ENCODE assay signal across 15 cellular contexts in genomic region chr13:113969973-113970611, GRCh38. TPM values are rescaled to one million over a fixed set of nuclear protein-coding genes. Genes with fewer than 3 reads are reported as not detected.
DNase-seq lines count a peak whose midpoint lies in the region; ATAC-seq, FAIRE-seq and TF ChIP-seq lines count a peak whose summit lies in the region.
"Had no signal": no experiment of that assay in that cellular context is flagged by ENCODE, and none has a peak within 500 bp of the region (broad histone marks: within the 10 kb centered on the region; RNA-seq: fewer than 3 reads in every experiment).

No MANE protein-coding gene starts in this region.

- no peak overlapping the region for H3K23ac ChIP-seq in IMR-90 (ENCODE audit: low read depth, low read length)

- no peak overlapping the region for H3K27ac ChIP-seq in IMR-90 (ENCODE audit: insufficient read depth, low read length)
- H3K27ac ChIP-seq in mammary epithelial cell (ENCODE audit: insufficient read depth, low read depth, low read length) = no peak overlapping the region
- H3K27ac ChIP-seq in kidney (ENCODE audit: low read depth in 2 of 2, low read length in 2 of 2) = no peak overlapping the region
- H3K27ac ChIP-seq in spleen = no peak overlapping the region
- no peak overlapping the region for H3K27ac ChIP-seq in SJCRH30
- peak overlapping the region in 1 of 2 donors; percentile 48 for H3K27ac ChIP-seq in ascending aorta

- TF ChIP-seq RAD21 in IMR-90 (IDR thresholded peaks at IDR 0.05; ENCODE audit: low read length) = no peak

- H3K9ac ChIP-seq in IMR-90 (ENCODE audit: low read depth, low read length) (no peak overlapping the region), mammary epithelial cell (ENCODE audit: insufficient read depth, low read length) (no peak overlapping the region), kidney (ENCODE audit: low read length in 2 of 2) (no peak overlapping the region)

- peaks cover 11 to 58% of the 10 kb centered on the region in 2 experiments; a peak in 3 of 4 replicates for H3K79me1 ChIP-seq in IMR-90 (ENCODE audit: low read depth in 1 of 2, low read length in 2 of 2)

- H2BK15ac ChIP-seq in IMR-90 (ENCODE audit: low read depth, low read length) = no peak overlapping the region

- TF ChIP-seq CTCF in IMR-90 (conservative IDR thresholded peaks at IDR 0.05; ENCODE audit: low read depth, low read length) (no peak), mammary epithelial cell (conservative IDR thresholded peaks at IDR 0.05 in 1 of 2, IDR thresholded peaks at IDR 0.05 in 1 of 2; ENCODE audit: extremely low read depth in 1 of 2, insufficient read depth in 1 of 2, low read depth in 1 of 2, low read length in 2 of 2) (no peak), kidney (IDR thresholded peaks at IDR 0.05; ENCODE audit: borderline replicate concordance, extremely low read depth, insufficient read depth) (no peak), spleen (IDR thresholded peaks at IDR 0.05 in 8 of 11, conservative IDR thresholded peaks at IDR 0.05 in 3 of 11) (no peak), ascending aorta (IDR thresholded peaks at IDR 0.05) (no peak)

- no peak overlapping the region for H4K91ac ChIP-seq in IMR-90 (ENCODE audit: insufficient read depth, low read depth, low read length)

- H2AK5ac ChIP-seq in IMR-90 (ENCODE audit: low read depth, low read length) = no peak overlapping the region

- no peak overlapping the region for H2BK20ac ChIP-seq in IMR-90 (ENCODE audit: low read depth, low read length)

- CTCF ChIA-PET in IMR-90 (lab: Yijun Ruan, JAX) (no interaction called here), mammary epithelial cell (lab: Charles Lee; ENCODE audit: low non-redundant PET) (no interaction called here)

- DNase-seq in IMR-90 (no peak), mammary epithelial cell (peak; percentile 51), kidney (peak; percentile 79), spleen (peak; percentile 59), SJCRH30 (no peak), ascending aorta (ENCODE audit: low spot score in 2 of 2) (no peak)
- no peak for DNase-seq in activated T-helper 1 cell treated with anti-CD3 and anti-CD28 coated beads, Interleukin-12 subunit alpha, Interleukin-12 subunit beta, Interleukin-2, Interleukin-4 antibody, amounts not matched to agents 30 ng/mL and 10 ng/mL and 1 ng/mL, durations not matched to agents 14 hours and 24 hours and 36 hours (ENCODE audit: low spot score)
- DNase-seq: AML-193, DMS153, NCI-H446 had no signal

- H3K36me3 ChIP-seq in IMR-90 (ENCODE audit: control insufficient read depth, insufficient read depth, low read length) = peaks cover 44% of the 10 kb centered on the region
- H3K36me3 ChIP-seq in mammary epithelial cell (ENCODE audit: insufficient read depth, low read length) = no peaks in the 10 kb centered on the region
- no peaks in the 10 kb centered on the region for H3K36me3 ChIP-seq in kidney (ENCODE audit: control insufficient read depth in 1 of 2, insufficient read depth in 2 of 2, low read length in 2 of 2)
- peaks cover 0 to 62% (median 12%) of the 10 kb centered on the region in 6 donors for H3K36me3 ChIP-seq in spleen
- no peaks in the 10 kb centered on the region; the same call in 1 of the 2 replicates for H3K36me3 ChIP-seq in SJCRH30
- H3K36me3 ChIP-seq in ascending aorta = peaks cover 18 to 19% of the 10 kb centered on the region in 2 donors

- no peak overlapping the region for H3K18ac ChIP-seq in IMR-90 (ENCODE audit: low read depth, low read length)

- H4K8ac ChIP-seq in IMR-90 (ENCODE audit: low read depth in 2 of 2, low read length in 2 of 2) = no peak overlapping the region

- FAIRE-seq in kidney (lab: Jason Lieb, UNC) = no peak
- FAIRE-seq: astrocyte, RCC 7860 had no signal

- H3K14ac ChIP-seq in IMR-90 (replicated peaks; ENCODE audit: low read depth, low read length) = no peak overlapping the region

- H3K4me3 Mint-ChIP-seq in activated T-helper 1 cell treated with anti-CD3 and anti-CD28 coated beads, Interleukin-12 subunit alpha, Interleukin-12 subunit beta, Interleukin-2, Interleukin-4 antibody, amounts not matched to agents 30 ng/mL and 10 ng/mL and 1 ng/mL, durations not matched to agents 14 hours and 24 hours and 36 hours = no peak overlapping the region
- H3K4me3 Mint-ChIP-seq: activated T-helper 17 cell treated with anti-CD3 and anti-CD28 coated beads, Interleukin-2, amount 50 U/mL, for 72 hours; T-helper 1 cell treated with Interleukin-12 subunit alpha and Interleukin-12 subunit beta and Interleukin-4 antibody, amounts not matched to agents 30 μg/mL and 1 μg/mL, for 36 hours had no signal

- BruUV-seq in IMR-90 (replicated peaks; lab: Mats Ljungman, UMichigan) = no TSS peak
- no TSS peak for BruUV-seq in mammary epithelial cell (replicated peaks; lab: Mats Ljungman, UMichigan)

- H2BK5ac ChIP-seq in IMR-90 (ENCODE audit: low read depth, low read length, poor library complexity, severe bottlenecking) = no peak overlapping the region

- no peak overlapping the region for H3K4me2 ChIP-seq in IMR-90 (ENCODE audit: low read depth, low read length)
- peak overlapping the region; percentile 69 for H3K4me2 ChIP-seq in mammary epithelial cell (ENCODE audit: insufficient read depth, low read depth, low read length)

- H3K36me3 Mint-ChIP-seq in activated T-helper 1 cell treated with anti-CD3 and anti-CD28 coated beads, Interleukin-12 subunit alpha, Interleukin-12 subunit beta, Interleukin-2, Interleukin-4 antibody, amounts not matched to agents 30 ng/mL and 10 ng/mL and 1 ng/mL, durations not matched to agents 14 hours and 24 hours and 36 hours (ENCODE audit: low read depth) = peaks cover 10% of the 10 kb centered on the region

- 96% methylated on average over 11 of the region's 20 CpGs; no CpG with 5 or more reads in 1 of the 2 experiments for WGBS in IMR-90 (ENCODE audit: extremely low coverage in 2 of 2, insufficient read length in 1 of 2), 2 experiments
- WGBS in mammary epithelial cell (ENCODE audit: low coverage, missing lambda C conversion rate) = 14% methylated on average over 9 of the region's 20 CpGs
- WGBS in spleen, 5 donors = 93 to 97% (median 94%) methylated on average over 20 of the region's 20 CpGs

- no peak for ATAC-seq in IMR-90 (ENCODE audit: low read depth)
- no peak for ATAC-seq in HG02763 (IDR thresholded peaks at IDR 0.05; ENCODE audit: unreplicated experiment)
- ATAC-seq: activated T-helper 17 cell treated with anti-CD3 and anti-CD28 coated beads, Interleukin-2, amount 50 U/mL, for 72 hours had no signal

- no peaks in the 10 kb centered on the region for H3K27me3 Mint-ChIP-seq in activated T-helper 1 cell treated with anti-CD3 and anti-CD28 coated beads, Interleukin-12 subunit alpha, Interleukin-12 subunit beta, Interleukin-2, Interleukin-4 antibody, amounts not matched to agents 30 ng/mL and 10 ng/mL and 1 ng/mL, durations not matched to agents 14 hours and 24 hours and 36 hours (ENCODE audit: insufficient read depth)
- H3K27me3 Mint-ChIP-seq: activated T-helper 17 cell treated with anti-CD3 and anti-CD28 coated beads, Interleukin-2, amount 50 U/mL, for 72 hours had no signal

- H3K9me1 ChIP-seq in IMR-90 (ENCODE audit: insufficient read depth, low read length) = peaks cover 9% of the 10 kb centered on the region; the same call in 1 of the 2 replicates

- H3K4ac ChIP-seq in IMR-90 (ENCODE audit: low read depth, low read length) = no peak overlapping the region

- H2BK120ac ChIP-seq in IMR-90 (ENCODE audit: low read depth, low read length) = no peak overlapping the region

- H3K79me2 ChIP-seq in mammary epithelial cell (ENCODE audit: insufficient read depth, low read length) = no peaks in the 10 kb centered on the region

- H3K27me3 ChIP-seq in IMR-90 (ENCODE audit: control insufficient read depth, insufficient read depth, low read length) (no peaks in the 10 kb centered on the region), mammary epithelial cell (ENCODE audit: insufficient read depth, low read length) (no peaks in the 10 kb centered on the region), spleen (replicated peaks in 1 of 7) (no peaks in the 10 kb centered on the region), SJCRH30 (no peaks in the 10 kb centered on the region), ascending aorta (no peaks in the 10 kb centered on the region)

- no peak overlapping the region for H3K27ac Mint-ChIP-seq in activated T-helper 1 cell treated with anti-CD3 and anti-CD28 coated beads, Interleukin-12 subunit alpha, Interleukin-12 subunit beta, Interleukin-2, Interleukin-4 antibody, amounts not matched to agents 30 ng/mL and 10 ng/mL and 1 ng/mL, durations not matched to agents 14 hours and 24 hours and 36 hours
- H3K27ac Mint-ChIP-seq: activated T-helper 17 cell treated with anti-CD3 and anti-CD28 coated beads, Interleukin-2, amount 50 U/mL, for 72 hours; T-helper 1 cell treated with Interleukin-12 subunit alpha and Interleukin-12 subunit beta and Interleukin-4 antibody, amounts not matched to agents 30 μg/mL and 1 μg/mL, for 36 hours had no signal

- no peak overlapping the region for H3K56ac ChIP-seq in IMR-90 (ENCODE audit: extremely low read depth, insufficient read depth, low read length)

- peaks cover 7% of the 10 kb centered on the region; the same call in 1 of the 2 replicates for H4K20me1 ChIP-seq in IMR-90 (ENCODE audit: insufficient read depth, low read length)
- H4K20me1 ChIP-seq in mammary epithelial cell (ENCODE audit: insufficient read depth, low read length) = no peaks in the 10 kb centered on the region

- in situ Hi-C loops in IMR-90 (cut with MboI; ENCODE audit: low sequenced_read_pairs) = no loop called here
- in situ Hi-C loops in mammary epithelial cell (cut with MboI; ENCODE audit: low sequenced_read_pairs in 2 of 2) = no loop called here

- no peaks in the 10 kb centered on the region for H3K4me1 Mint-ChIP-seq in activated T-helper 1 cell treated with anti-CD3 and anti-CD28 coated beads, Interleukin-12 subunit alpha, Interleukin-12 subunit beta, Interleukin-2, Interleukin-4 antibody, amounts not matched to agents 30 ng/mL and 10 ng/mL and 1 ng/mL, durations not matched to agents 14 hours and 24 hours and 36 hours (ENCODE audit: low read depth)
- H3K4me1 Mint-ChIP-seq: activated T-helper 17 cell treated with anti-CD3 and anti-CD28 coated beads, Interleukin-2, amount 50 U/mL, for 72 hours had no signal

- peak overlapping the region; percentile 2 for H2AK9ac ChIP-seq in IMR-90 (replicated peaks; ENCODE audit: low read depth, low read length, poor library complexity)

- H3K9me3 Mint-ChIP-seq in activated T-helper 1 cell treated with anti-CD3 and anti-CD28 coated beads, Interleukin-12 subunit alpha, Interleukin-12 subunit beta, Interleukin-2, Interleukin-4 antibody, amounts not matched to agents 30 ng/mL and 10 ng/mL and 1 ng/mL, durations not matched to agents 14 hours and 24 hours and 36 hours = no peaks in the 10 kb centered on the region
- H3K9me3 Mint-ChIP-seq: activated T-helper 17 cell treated with anti-CD3 and anti-CD28 coated beads, Interleukin-2, amount 50 U/mL, for 72 hours; T-helper 1 cell treated with Interleukin-12 subunit alpha and Interleukin-12 subunit beta and Interleukin-4 antibody, amounts not matched to agents 30 μg/mL and 1 μg/mL, for 36 hours had no signal

- H3K9me3 ChIP-seq in IMR-90 (ENCODE audit: control insufficient read depth, insufficient read depth, low read length) (no peaks in the 10 kb centered on the region), mammary epithelial cell (replicated peaks; ENCODE audit: insufficient read depth, low read length) (no peaks in the 10 kb centered on the region), kidney (ENCODE audit: control insufficient read depth in 1 of 2, low read length in 2 of 2) (no peaks in the 10 kb centered on the region), spleen (no peaks in the 10 kb centered on the region), SJCRH30 (replicated peaks) (peaks cover 3% of the 10 kb centered on the region; the same call in 1 of the 2 replicates), ascending aorta (no peaks in the 10 kb centered on the region)

- TF ChIP-seq POLR2A in IMR-90 (IDR thresholded peaks at IDR 0.05; ENCODE audit: low read depth, low read length) (no peak), spleen (IDR thresholded peaks at IDR 0.05) (no peak)

- POLR2A ChIA-PET in IMR-90 (lab: Charles Lee; ENCODE audit: unreplicated experiment) = no interaction called here

- intact Hi-C loops in IMR-90 (cut with micrococcal nuclease) = no loop called here
- intact Hi-C loops in mammary epithelial cell (cut with micrococcal nuclease) = no loop called here
- intact Hi-C loops in kidney (cut with DNase I) = no loop called here
- intact Hi-C loops in spleen (cut with DNase I; ENCODE audit: low total_unique reads) = no loop called here
- intact Hi-C loops in activated T-helper 1 cell treated with anti-CD3 and anti-CD28 coated beads, Interleukin-12 subunit alpha, Interleukin-12 subunit beta, Interleukin-2, Interleukin-4 antibody, amounts not matched to agents 30 ng/mL and 10 ng/mL and 1 ng/mL, durations not matched to agents 14 hours and 24 hours and 36 hours (cut with micrococcal nuclease) = no loop called here
- intact Hi-C loops in ascending aorta (cut with DNase I) = loop anchor here (10.0 kb wide), 1 partner anchor 165 kb away; the partner anchor contains the start of gene RASA3

- H3K4me1 ChIP-seq in IMR-90 (ENCODE audit: control insufficient read depth, insufficient read depth, low read length) = peaks cover 2% of the 10 kb centered on the region
- peaks cover 21% of the 10 kb centered on the region for H3K4me1 ChIP-seq in mammary epithelial cell (ENCODE audit: insufficient read depth, low read length)
- H3K4me1 ChIP-seq in kidney (ENCODE audit: control insufficient read depth in 1 of 2, insufficient read depth in 1 of 2, low read depth in 1 of 2, low read length in 2 of 2) = no peaks in the 10 kb centered on the region
- H3K4me1 ChIP-seq in spleen = peaks cover 0 to 7% (median 0%) of the 10 kb centered on the region in 6 donors
- H3K4me1 ChIP-seq in SJCRH30 = no peaks in the 10 kb centered on the region
- H3K4me1 ChIP-seq in ascending aorta = peaks cover 6 to 11% of the 10 kb centered on the region in 2 donors

- H2AFZ ChIP-seq in IMR-90 (replicated peaks; ENCODE audit: low read length, poor library complexity) (no peak overlapping the region), mammary epithelial cell (ENCODE audit: low read depth, low read length) (peak overlapping the region; percentile 58)

- no peak overlapping the region for H4K5ac ChIP-seq in IMR-90 (ENCODE audit: low read depth, low read length)

- dilution Hi-C loops in IMR-90 (cut with HindIII; ENCODE audit: low sequenced_read_pairs, unreplicated experiment) = no loop called here
- dilution Hi-C loops in mammary epithelial cell (cut with HindIII; ENCODE audit: low sequenced_read_pairs) = loop anchor here (5.0 kb wide), 2 partner anchors 42 to 87 kb away; no protein-coding TSS in a partner anchor

- H3K4me3 ChIP-seq in IMR-90 (ENCODE audit: insufficient read depth, low read depth, low read length) (no peak overlapping the region), mammary epithelial cell (replicated peaks in 1 of 3; ENCODE audit: insufficient read depth in 1 of 3, low read depth in 2 of 3, low read length in 3 of 3) (peak overlapping the region in 1 of 3 experiments; percentile 24), kidney (ENCODE audit: low read length in 2 of 2) (no peak overlapping the region), spleen (no peak overlapping the region), SJCRH30 (no peak overlapping the region), ascending aorta (no peak overlapping the region)

RNA-seq across cellular contexts. Expression of gene C13orf46, which starts 3.8 kb away (rescaled TPM):
- total RNA-seq in IMR-90 (2012; rRNA removed) (under 0.01 TPM in 2 replicates), mammary epithelial cell (under 1 TPM; 0.26 to 0.33 TPM), kidney (1.1 TPM), spleen (1 to 10 TPM in 5 of 7 donors, under 1 TPM in 2; 0.83 to 4.2 (median 2.6) TPM), ascending aorta (4.8 TPM)
- polyA plus RNA-seq in IMR-90 (2012; rRNA removed) (2.1 and 2.5 TPM in 2 replicates), mammary epithelial cell (0.09 TPM), kidney (ENCODE audit: insufficient read depth, low read depth, low replicate concordance) (not detected), spleen (under 1 TPM; 0.09 to 0.70 (median 0.13) TPM)
- polyA plus RNA-seq in IMR-90 (2012; cell fraction: cytosol; rRNA removed) = 1.7 and 1.8 TPM in 2 replicates
- 8.9 and 10.0 TPM in 2 replicates for polyA plus RNA-seq in IMR-90 (2012; cell fraction: nucleus; rRNA removed; ENCODE audit: low replicate concordance)
- polyA minus RNA-seq in mammary epithelial cell = not detected
- 0.83 and 0.91 TPM in 2 replicates for total RNA-seq in activated T-helper 1 cell treated with anti-CD3 and anti-CD28 coated beads, Interleukin-12 subunit alpha, Interleukin-12 subunit beta, Interleukin-2, Interleukin-4 antibody, amounts not matched to agents 30 ng/mL and 10 ng/mL and 1 ng/mL, durations not matched to agents 14 hours and 24 hours and 36 hours
- 0.04 TPM in 1 of 2 replicates, not detected in the other for total RNA-seq in SJCRH30 (2014; rRNA removed; shearing (Covaris generic))

Comparison
In these comparisons a context has a peak if more than half of its experiments do, and no peak if none do; other contexts are left out.
1. DNase-seq: peak in mammary epithelial cell (single experiment), kidney (single experiment) and spleen (single experiment); none in IMR-90 (single experiment), activated T-helper 1 cell treated with anti-CD3 and anti-CD28 coated beads, Interleukin-12 subunit alpha, Interleukin-12 subunit beta, Interleukin-2, Interleukin-4 antibody, amounts not matched to agents 30 ng/mL and 10 ng/mL and 1 ng/mL, durations not matched to agents 14 hours and 24 hours and 36 hours (single experiment), SJCRH30 (0 of 2) and ascending aorta (0 of 2).